Comparison of ENCODE assay signal across 30 cellular contexts in genomic region chr3:190941694-190942280, GRCh38.
A peak's percentile ranks its signal among the peaks of the same experiment; 100 is the strongest.
DNase-seq lines count a peak whose midpoint lies in the region; ATAC-seq and TF ChIP-seq lines count a peak whose summit lies in the region.
"Had no signal": no experiment of that assay in that cellular context is flagged by ENCODE, and none has a peak within 500 bp of the region (broad histone marks: within the 10 kb centered on the region; RNA-seq: fewer than 3 reads in every experiment).

No MANE protein-coding gene starts in this region.

- ATAC-seq in GM21526 (IDR thresholded peaks at IDR 0.05; ENCODE audit: low FRiP score, unreplicated experiment) (no peak), GM18907 (IDR thresholded peaks at IDR 0.05; ENCODE audit: unreplicated experiment) (no peak)
- ATAC-seq: activated CD8-positive, alpha-beta T cell treated with anti-CD3 and anti-CD28 coated beads, Interleukin-2, amount 10 ng/mL, durations not matched to agents 7 days and 5 days; activated naive CD4-positive, alpha-beta T cell treated with anti-CD3 and anti-CD28 coated beads, Interleukin-2, amount 50 U/mL, for 72 hours; K562; pancreas; PC-3; upper lobe of right lung had no signal

- H3K36me3 ChIP-seq in SK-N-MC (ENCODE audit: insufficient read depth, low read length) (no peaks in the 10 kb centered on the region), brain microvascular endothelial cell (replicated peaks) (no peaks in the 10 kb centered on the region)
- H3K36me3 ChIP-seq: breast epithelium, pancreas, upper lobe of right lung had no signal

- H3K4me3 ChIP-seq in SK-N-MC (peak overlapping the region; percentile 38), brain microvascular endothelial cell (ENCODE audit: low read depth, low read length) (no peak overlapping the region)
- H3K4me3 ChIP-seq: breast epithelium, K562, pancreas, skin epidermis, upper lobe of right lung had no signal

- no peaks in the 10 kb centered on the region for H3K9me3 ChIP-seq in SK-N-MC (ENCODE audit: low read depth, low read length)
- H3K9me3 ChIP-seq: breast epithelium, pancreas, upper lobe of right lung had no signal

- CTCF ChIA-PET in HEK293T (lab: Yijun Ruan, JAX), result no interaction called here

- H3K9ac ChIP-seq in SK-N-MC (ENCODE audit: insufficient read length), result no peak overlapping the region

- in situ Hi-C loops in brain microvascular endothelial cell (cut with HindIII; ENCODE audit: low pct_ligation_motif_present, low sequenced_read_pairs), result no loop called here

- H3K27me3 ChIP-seq in brain microvascular endothelial cell (replicated peaks), result no peaks in the 10 kb centered on the region
- H3K27me3 ChIP-seq: breast epithelium, pancreas, upper lobe of right lung had no signal

- DNase-seq in D341Med (ENCODE audit: low spot score) (peak; percentile 82), HEK293T (ENCODE audit: extremely low spot score) (peak; percentile 6), SK-N-MC (ENCODE audit: low read depth, low spot score) (peak; percentile 5), iPS-NIHi7 (ENCODE audit: extremely low spot score) (peak; percentile 23), brain microvascular endothelial cell (no peak), T1000 (lab: John Stamatoyannopoulos, UW) (no peak)
- DNase-seq: activated CD4-positive, alpha-beta T cell treated with anti-CD3 and anti-CD28 coated beads for 4 hours; activated CD8-positive, alpha-beta T cell treated with anti-CD3 and anti-CD28 coated beads, Interleukin-2, amount 10 ng/mL, durations not matched to agents 7 days and 5 days; activated T-cell treated with anti-CD3 and anti-CD28 coated beads for 4 hours; amygdala; effector memory CD4-positive, alpha-beta T cell; GOT3; hypothalamus; NCI-H1092 treated with DMSO at 0.1 percent for 48 hours; NCI-H2029 treated with DMSO at 0.1 percent for 48 hours; NCI-H345; nephron progenitor cell; NK-92 treated with Interleukin-12 subunit alpha and Interleukin-12 subunit beta, amount 100 ng/mL, for 24 hours; pancreas; PC-3; retina; Right ventricle myocardium superior; stimulated activated naive CD4-positive, alpha-beta T cell treated with Interleukin-2 at 50 U/mL for 16 hours; upper lobe of right lung had no signal

- POLR2A ChIA-PET in HEK293T (lab: Yijun Ruan, JAX), result no interaction called here

- H3K27ac ChIP-seq in SK-N-MC, result peak overlapping the region; percentile 7; the same call in 1 of the 2 replicates
- H3K27ac ChIP-seq in brain microvascular endothelial cell, result no peak overlapping the region
- H3K27ac ChIP-seq: breast epithelium, pancreas, skin epidermis, upper lobe of right lung had no signal

- TF ChIP-seq CTCF in brain microvascular endothelial cell (IDR thresholded peaks at IDR 0.05; ENCODE audit: low read depth, low read length, missing control alignments), result no peak

TF ChIP-seq in HEK293T, 16 proteins besides CTCF, POLR2A, EP300 and RAD21:
- no peak for TF ChIP-seq TARDBP (IDR thresholded peaks at IDR 0.05)
- no peak for TF ChIP-seq PKNOX1 (IDR thresholded peaks at IDR 0.05)
- TF ChIP-seq SP1 (IDR thresholded peaks at IDR 0.05), result no peak
- no peak for TF ChIP-seq LEF1 (IDR thresholded peaks at IDR 0.05; ENCODE audit: borderline replicate concordance)
- no peak for TF ChIP-seq FOXA1 (IDR thresholded peaks at IDR 0.05)
- TF ChIP-seq HDGF (IDR thresholded peaks at IDR 0.05; ENCODE audit: borderline replicate concordance), result no peak
- TF ChIP-seq ELF4 (IDR thresholded peaks at IDR 0.05), result no peak
- no peak for TF ChIP-seq NFRKB (IDR thresholded peaks at IDR 0.05)
- TF ChIP-seq FOXK2 (IDR thresholded peaks at IDR 0.05), result no peak
- no peak for TF ChIP-seq FOXM1 (IDR thresholded peaks at IDR 0.05; ENCODE audit: borderline replicate concordance)
- no peak for TF ChIP-seq ARNT (IDR thresholded peaks at IDR 0.05)
- TF ChIP-seq SUZ12 (IDR thresholded peaks at IDR 0.05), result no peak
- TF ChIP-seq BHLHE40 (IDR thresholded peaks at IDR 0.05; ENCODE audit: borderline replicate concordance), result no peak
- TF ChIP-seq ZNF384 (IDR thresholded peaks at IDR 0.05), result no peak

Comparison
In these comparisons a context has a peak if more than half of its experiments do, and no peak if none do; other contexts are left out.
1. DNase-seq: peak in D341Med (single experiment), HEK293T (single experiment), SK-N-MC (single experiment) and iPS-NIHi7 (single experiment); none in brain microvascular endothelial cell (single experiment) and T1000 (single experiment).